18 cellular contexts compared by ENCODE assay signal in genomic region chr6:43437700-43438099, GRCh38. TPM values are rescaled to one million over a fixed set of nuclear protein-coding genes. Genes with fewer than 3 reads are reported as not detected.
"Had no signal": no experiment of that assay in that cellular context is flagged by ENCODE, and none has a peak within 500 bp of the region (broad histone marks: within the 10 kb centered on the region; RNA-seq: fewer than 3 reads in every experiment).

No MANE protein-coding gene starts in this region.

- H3K9me3 ChIP-seq: adrenal gland, lower lobe of right lung, right atrium auricular region, transverse colon had no signal

- H3K27ac ChIP-seq: adrenal gland, lower lobe of right lung had no signal

- H3K4me2 ChIP-seq: smooth muscle cell had no signal

- H3K4me3 ChIP-seq: adrenal gland, cardiac muscle cell, lower lobe of right lung, right atrium auricular region, smooth muscle cell, transverse colon had no signal

- DNase-seq: activated CD4-positive, alpha-beta T cell treated with anti-CD3 and anti-CD28 coated beads for 36 hours; activated CD4-positive, alpha-beta T cell treated with anti-CD3 and anti-CD28 coated beads, Interleukin-2, amount 50 U/mL, for 48 hours; activated gamma-delta T cell; adrenal gland; effector memory CD8-positive, alpha-beta T cell; foreskin fibroblast; hypothalamus; islet precursor cell; left colon; lower lobe of right lung; occipital lobe; stimulated activated CD4-positive, alpha-beta T cell treated with anti-CD3 and anti-CD28 coated beads, Interleukin-4, amount 100 ng/mL, for 1 hour; transverse colon had no signal

- H3K27me3 ChIP-seq: adrenal gland, cardiac muscle cell, right atrium auricular region, transverse colon had no signal

- ATAC-seq: activated CD4-positive, alpha-beta T cell treated with anti-CD3 and anti-CD28 coated beads for 36 hours; effector memory CD8-positive, alpha-beta T cell; WTC11 had no signal

RNA-seq across cellular contexts. Expression of gene DLK2, which starts 17.6 kb away (rescaled TPM):
- total RNA-seq: subcutaneous adipose tissue had no signal
